In the genomic region with DNA sequence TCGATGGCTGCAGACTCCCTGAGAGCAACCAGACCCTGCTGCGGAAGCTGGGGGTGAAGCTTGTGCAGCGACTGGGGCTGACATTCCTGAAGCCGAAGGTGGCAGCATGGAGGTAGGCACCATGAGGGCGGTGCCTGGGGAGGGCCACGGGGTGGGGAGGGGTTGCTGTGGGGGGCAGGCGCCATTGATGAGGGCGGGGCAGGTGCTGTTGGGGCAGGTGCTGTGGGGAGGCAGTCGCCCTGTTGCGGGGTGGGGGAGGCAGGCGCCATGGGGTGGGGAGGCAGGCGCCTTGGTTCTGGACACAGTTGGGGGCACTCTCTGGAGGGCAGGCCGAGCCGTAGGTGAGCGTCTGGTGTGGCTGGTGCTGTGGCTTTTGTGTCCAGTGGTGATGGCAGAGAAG, we compare ENCODE assay signal across 34 cellular contexts. TPM values are rescaled to one million over a fixed set of nuclear protein-coding genes. Genes with fewer than 3 reads are reported as not detected.
"Had no signal": no experiment of that assay in that cellular context is flagged by ENCODE, and none has a peak within 500 bp of the region (broad histone marks: within the 10 kb centered on the region; RNA-seq: fewer than 3 reads in every experiment).

No MANE protein-coding gene starts in this region.

- DNase-seq: activated B cell treated with CpG ODN at 0.5 μM for 24 hours; activated CD4-positive, alpha-beta memory T cell treated with anti-CD3 and anti-CD28 coated beads for 36 hours; activated CD4-positive, alpha-beta T cell treated with anti-CD3 and anti-CD28 coated beads for 4 hours; activated CD4-positive, alpha-beta T cell treated with anti-CD3 and anti-CD28 coated beads, Interleukin-2, amount 50 U/mL, for 1 hour; activated CD4-positive, CD25-positive, alpha-beta regulatory T cell treated with anti-CD3 and anti-CD28 coated beads, Interleukin-2, amount 50 U/mL, for 72 hours; activated CD8-positive, alpha-beta memory T cell treated with anti-CD3 and anti-CD28 coated beads, Interleukin-2, amount 50 U/mL, for 4 hours; activated gamma-delta T cell treated with Interleukin-2 at 50 U/mL for 16 hours; activated naive CD4-positive, alpha-beta T cell treated with anti-CD3 and anti-CD28 coated beads for 36 hours; activated naive CD8-positive, alpha-beta T cell treated with anti-CD3 and anti-CD28 coated beads, Interleukin-2, amount 10 ng/mL, durations not matched to agents 7 days and 5 days; activated T-cell treated with anti-CD3 and anti-CD28 coated beads for 4 hours; activated T-cell treated with anti-CD3 and anti-CD28 coated beads, Interleukin-2, amount 50 U/mL, for 4 hours; adrenal gland; body of pancreas; MM.1S; MV-4-11; NCI-H1092; NCI-H1436 treated with DMSO at 0.1 percent for 48 hours; NCI-H1694 treated with DMSO at 0.1 percent for 48 hours; NCI-H2029; NCI-H345; NCI-H524 treated with DMSO at 0.1 percent for 48 hours; PC-3; Peyer's patch; Right ventricle myocardium superior; RPMI8226; SW 1271; T-helper 1 cell; T-helper 2 cell; T-helper 9 cell had no signal

- H3K4me3 ChIP-seq: adrenal gland, body of pancreas, breast epithelium, Peyer's patch had no signal

- ATAC-seq: activated T-cell treated with anti-CD3 and anti-CD28 coated beads, Interleukin-2, amount 50 U/mL, for 4 hours; body of pancreas; PC-3 had no signal

- H3K4me1 ChIP-seq: adrenal gland, body of pancreas, Peyer's patch had no signal

- H3K9me3 ChIP-seq: adrenal gland, body of pancreas, breast epithelium, Peyer's patch had no signal

- H3K27me3 ChIP-seq: adrenal gland, body of pancreas, breast epithelium, Peyer's patch had no signal

- H3K27me3 Mint-ChIP-seq: activated B cell treated with CpG ODN at 0.5 μM for 24 hours; activated CD4-positive, alpha-beta memory T cell treated with anti-CD3 and anti-CD28 coated beads for 36 hours; activated naive CD8-positive, alpha-beta T cell treated with anti-CD3 and anti-CD28 coated beads, Interleukin-2, amount 10 ng/mL, durations not matched to agents 7 days and 5 days had no signal

- H3K4me3 Mint-ChIP-seq: activated B cell treated with CpG ODN at 0.5 μM for 24 hours; activated CD4-positive, alpha-beta memory T cell treated with anti-CD3 and anti-CD28 coated beads for 36 hours; activated naive CD4-positive, alpha-beta T cell treated with anti-CD3 and anti-CD28 coated beads for 36 hours; activated naive CD8-positive, alpha-beta T cell treated with anti-CD3 and anti-CD28 coated beads, Interleukin-2, amount 10 ng/mL, durations not matched to agents 7 days and 5 days; activated T-cell treated with anti-CD3 and anti-CD28 coated beads, Interleukin-2, amount 50 U/mL, for 4 hours; activated T-helper 1 cell treated with anti-CD3 and anti-CD28 coated beads, Interleukin-12 subunit alpha, Interleukin-12 subunit beta, Interleukin-2, Interleukin-4 antibody, amounts not matched to agents 30 ng/mL and 10 ng/mL and 1 ng/mL, durations not matched to agents 14 hours and 24 hours and 36 hours had no signal

- H3K36me3 ChIP-seq: adrenal gland, breast epithelium had no signal

- H3K27ac Mint-ChIP-seq: activated CD4-positive, alpha-beta memory T cell treated with anti-CD3 and anti-CD28 coated beads for 36 hours; activated naive CD4-positive, alpha-beta T cell treated with anti-CD3 and anti-CD28 coated beads for 36 hours; activated naive CD8-positive, alpha-beta T cell treated with anti-CD3 and anti-CD28 coated beads, Interleukin-2, amount 10 ng/mL, durations not matched to agents 7 days and 5 days; activated T-helper 1 cell treated with anti-CD3 and anti-CD28 coated beads, Interleukin-12 subunit alpha, Interleukin-12 subunit beta, Interleukin-2, Interleukin-4 antibody, amounts not matched to agents 30 ng/mL and 10 ng/mL and 1 ng/mL, durations not matched to agents 14 hours and 24 hours and 36 hours had no signal

- H3K9me3 Mint-ChIP-seq: activated CD4-positive, alpha-beta memory T cell treated with anti-CD3 and anti-CD28 coated beads for 36 hours; activated T-cell treated with anti-CD3 and anti-CD28 coated beads, Interleukin-2, amount 50 U/mL, for 4 hours had no signal

RNA-seq across cellular contexts. Expression of gene ZNF750, which starts 38.9 kb away (rescaled TPM):
- total RNA-seq: activated B cell treated with CpG ODN at 0.5 μM for 24 hours; activated CD4-positive, alpha-beta memory T cell treated with anti-CD3 and anti-CD28 coated beads for 36 hours; activated naive CD4-positive, alpha-beta T cell treated with anti-CD3 and anti-CD28 coated beads for 36 hours; activated naive CD8-positive, alpha-beta T cell treated with anti-CD3 and anti-CD28 coated beads, Interleukin-2, amount 10 ng/mL, durations not matched to agents 7 days and 5 days; activated T-cell treated with anti-CD3 and anti-CD28 coated beads, Interleukin-2, amount 50 U/mL, for 4 hours; activated T-helper 1 cell treated with anti-CD3 and anti-CD28 coated beads, Interleukin-12 subunit alpha, Interleukin-12 subunit beta, Interleukin-2, Interleukin-4 antibody, amounts not matched to agents 30 ng/mL and 10 ng/mL and 1 ng/mL, durations not matched to agents 14 hours and 24 hours and 36 hours; body of pancreas; cardiac septum; LHCN-M2; NCI-H460; PC-3; Peyer's patch had no signal
